ENCODE assay signal across 9 cellular contexts in genomic region chr5:1134478-1134877, GRCh38. TPM values are rescaled to one million over a fixed set of nuclear protein-coding genes. Genes with fewer than 3 reads are reported as not detected.
A peak's percentile ranks its signal among the peaks of the same experiment; 100 is the strongest.
DNase-seq lines count a peak whose midpoint lies in the region; ATAC-seq and TF ChIP-seq lines count a peak whose summit lies in the region.
"Had no signal": no experiment of that assay in that cellular context is flagged by ENCODE, and none has a peak within 500 bp of the region (broad histone marks: within the 10 kb centered on the region; RNA-seq: fewer than 3 reads in every experiment).

No MANE protein-coding gene starts in this region.

- no peak overlapping the region for H3K9ac ChIP-seq in neural progenitor cell

- H3K4me3 ChIP-seq in neural progenitor cell = no peak overlapping the region
- H3K4me3 ChIP-seq: esophagus squamous epithelium had no signal

- no peaks in the 10 kb centered on the region for H3K36me3 ChIP-seq in neural progenitor cell
- H3K36me3 ChIP-seq: esophagus squamous epithelium had no signal

- peak; percentile 7 for TF ChIP-seq CTCF in neural progenitor cell (IDR thresholded peaks at IDR 0.05)

- H3K27me3 ChIP-seq in neural progenitor cell = no peaks in the 10 kb centered on the region

- no peaks in the 10 kb centered on the region for H3K79me2 ChIP-seq in neural progenitor cell (ENCODE audit: low read depth)

- peaks cover 6% of the 10 kb centered on the region for H3K4me1 ChIP-seq in neural progenitor cell

- peak overlapping the region; percentile 67 for H3K27ac Mint-ChIP-seq in neural progenitor cell
- H3K27ac Mint-ChIP-seq in activated CD8-positive, alpha-beta T cell treated with anti-CD3 and anti-CD28 coated beads, Interleukin-2, amount 10 ng/mL, durations not matched to agents 7 days and 5 days = no peak overlapping the region

- ATAC-seq in GM18867 (IDR thresholded peaks at IDR 0.05; ENCODE audit: unreplicated experiment) (peak; percentile 75), HG02678 (IDR thresholded peaks at IDR 0.05; ENCODE audit: unreplicated experiment) (peak; percentile 79), HG03439 (IDR thresholded peaks at IDR 0.05; ENCODE audit: unreplicated experiment) (no peak)
- no peak for ATAC-seq in activated CD8-positive, alpha-beta T cell treated with anti-CD3 and anti-CD28 coated beads, Interleukin-2, amount 10 ng/mL, durations not matched to agents 7 days and 5 days

- H3K36me3 Mint-ChIP-seq in neural progenitor cell = no peaks in the 10 kb centered on the region
- no peaks in the 10 kb centered on the region for H3K36me3 Mint-ChIP-seq in activated CD8-positive, alpha-beta T cell treated with anti-CD3 and anti-CD28 coated beads, Interleukin-2, amount 10 ng/mL, durations not matched to agents 7 days and 5 days (ENCODE audit: low read depth)

- no peak overlapping the region for H3K4me2 ChIP-seq in neural progenitor cell

- no peak overlapping the region for H2AFZ ChIP-seq in neural progenitor cell (replicated peaks)

- no peaks in the 10 kb centered on the region for H3K9me3 ChIP-seq in neural progenitor cell (ENCODE audit: low read depth)
- H3K9me3 ChIP-seq: esophagus squamous epithelium had no signal

- DNase-seq in NOMO-1 treated with dmso at 0.1 percent for 144 hours (lab: John Stamatoyannopoulos, UW; ENCODE audit: unreplicated experiment) = peak; percentile 90
- DNase-seq in neural progenitor cell (ENCODE audit: low spot score) = no peak
- DNase-seq in ureter (ENCODE audit: low spot score) = no peak
- DNase-seq in activated CD8-positive, alpha-beta T cell treated with anti-CD3 and anti-CD28 coated beads, Interleukin-2, amount 10 ng/mL, durations not matched to agents 7 days and 5 days = no peak
- DNase-seq: esophagus squamous epithelium; stimulated activated naive CD4-positive, alpha-beta T cell treated with Interleukin-2 at 50 U/mL for 16 hours had no signal

- H3K4me1 Mint-ChIP-seq in neural progenitor cell = peaks cover 29% of the 10 kb centered on the region
- H3K4me1 Mint-ChIP-seq in activated CD8-positive, alpha-beta T cell treated with anti-CD3 and anti-CD28 coated beads, Interleukin-2, amount 10 ng/mL, durations not matched to agents 7 days and 5 days (ENCODE audit: low read depth) = peaks cover 8% of the 10 kb centered on the region

- POLR2A ChIA-PET in activated CD8-positive, alpha-beta T cell treated with anti-CD3 and anti-CD28 coated beads, Interleukin-2, amount 10 ng/mL, durations not matched to agents 7 days and 5 days (lab: Charles Lee) = no interaction called here

- H3F3A ChIP-seq in neural progenitor cell (ENCODE audit: low read depth) = no peaks in the 10 kb centered on the region

- H3K9me3 Mint-ChIP-seq in neural progenitor cell = peaks cover 3% of the 10 kb centered on the region
- H3K9me3 Mint-ChIP-seq in activated CD8-positive, alpha-beta T cell treated with anti-CD3 and anti-CD28 coated beads, Interleukin-2, amount 10 ng/mL, durations not matched to agents 7 days and 5 days (ENCODE audit: insufficient read depth) = no peaks in the 10 kb centered on the region

- H3K27ac ChIP-seq in neural progenitor cell = no peak overlapping the region

- H3K4me3 Mint-ChIP-seq in neural progenitor cell = no peak overlapping the region
- no peak overlapping the region for H3K4me3 Mint-ChIP-seq in activated CD8-positive, alpha-beta T cell treated with anti-CD3 and anti-CD28 coated beads, Interleukin-2, amount 10 ng/mL, durations not matched to agents 7 days and 5 days

- H4K20me1 ChIP-seq in neural progenitor cell (ENCODE audit: low read depth) = no peaks in the 10 kb centered on the region

- H3K27me3 Mint-ChIP-seq in neural progenitor cell (ENCODE audit: insufficient read depth, low read depth) = peaks cover 6% of the 10 kb centered on the region
- no peaks in the 10 kb centered on the region for H3K27me3 Mint-ChIP-seq in activated CD8-positive, alpha-beta T cell treated with anti-CD3 and anti-CD28 coated beads, Interleukin-2, amount 10 ng/mL, durations not matched to agents 7 days and 5 days (ENCODE audit: low read depth)

- CTCF ChIA-PET in activated CD8-positive, alpha-beta T cell treated with anti-CD3 and anti-CD28 coated beads, Interleukin-2, amount 10 ng/mL, durations not matched to agents 7 days and 5 days (lab: Charles Lee) = no interaction called here

RNA-seq across cellular contexts. Expression of gene SLC12A7, which starts 22.6 kb away (rescaled TPM):
- total RNA-seq in neural progenitor cell (ENCODE audit: low replicate concordance) (7.5 and 27.3 TPM in 2 replicates), ureter (77.0 TPM)
- 100 to 1,000 TPM; 101 to 111 TPM for total RNA-seq in activated CD8-positive, alpha-beta T cell treated with anti-CD3 and anti-CD28 coated beads, Interleukin-2, amount 10 ng/mL, durations not matched to agents 7 days and 5 days

Comparison
In these comparisons a context has a peak if more than half of its experiments do, and no peak if none do; other contexts are left out.
1. ATAC-seq: peak in GM18867 (single experiment) and HG02678 (single experiment); none in HG03439 (single experiment) and activated CD8-positive, alpha-beta T cell treated with anti-CD3 and anti-CD28 coated beads, Interleukin-2, amount 10 ng/mL, durations not matched to agents 7 days and 5 days (single experiment).